ENCODE assay signal across 1 cellular context in genomic region chr7:27159278-27160146, GRCh38.
TF ChIP-seq lines count a peak whose summit lies in the region.

No MANE protein-coding gene starts in this region.

TF ChIP-seq in GM12878, 131 proteins besides CTCF, POLR2A, EP300 and RAD21:
- TF ChIP-seq USF2 (IDR thresholded peaks at IDR 0.05; ENCODE audit: borderline replicate concordance, low read depth, low read length) (no peak), SREBF1 (IDR thresholded peaks at IDR 0.05; ENCODE audit: low read length) (no peak)
